In the genomic region with DNA sequence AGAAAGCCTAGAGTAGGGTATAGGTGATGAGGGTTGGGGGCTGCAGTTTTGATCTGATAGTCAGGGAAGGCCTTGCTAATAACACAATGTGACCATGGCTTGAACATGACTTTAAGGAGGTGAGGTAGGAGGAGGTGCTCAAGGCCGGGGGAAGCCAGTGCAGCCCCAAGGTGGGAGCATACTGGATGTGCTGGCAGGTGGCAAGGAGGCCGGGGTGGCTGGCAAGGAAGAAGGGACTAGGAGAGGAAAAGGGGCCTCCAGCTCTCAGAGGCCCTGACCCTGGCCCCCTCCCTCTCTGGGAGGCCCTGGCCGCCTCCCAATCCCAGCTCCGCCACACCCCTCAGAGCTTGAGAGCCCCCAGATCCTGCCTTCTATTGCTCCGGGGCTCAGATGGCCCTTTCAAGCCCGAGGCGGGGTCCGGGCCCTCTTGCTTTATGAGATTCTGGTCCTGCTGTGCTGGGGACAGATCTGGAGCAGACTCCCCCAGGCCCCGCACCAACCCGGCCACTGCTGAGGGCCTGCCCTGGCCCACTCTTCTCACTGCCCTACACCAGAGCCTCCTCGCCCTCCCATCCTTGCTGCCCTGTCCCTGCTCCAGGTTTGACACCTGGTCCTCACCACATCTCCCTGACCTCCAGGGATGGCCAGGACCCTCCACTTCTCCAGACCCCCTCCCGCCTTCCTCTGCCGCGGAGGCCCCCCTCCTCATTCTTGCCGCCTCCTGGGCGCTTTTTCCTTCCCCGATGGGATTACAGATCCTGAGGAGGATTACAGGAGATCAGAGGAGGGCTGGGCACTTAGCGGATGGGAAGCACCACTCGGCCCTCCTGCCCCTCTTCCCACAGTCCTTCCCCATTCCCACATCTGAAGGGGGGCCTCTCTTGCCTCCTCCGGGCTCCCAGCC, we compare ENCODE assay signal across 9 cellular contexts. TPM values are rescaled to one million over a fixed set of nuclear protein-coding genes. Genes with fewer than 3 reads are reported as not detected.
A peak's percentile ranks its signal among the peaks of the same experiment; 100 is the strongest.
DNase-seq lines count a peak whose midpoint lies in the region; ATAC-seq and TF ChIP-seq lines count a peak whose summit lies in the region.
"Had no signal": no experiment of that assay in that cellular context is flagged by ENCODE, and none has a peak within 500 bp of the region (broad histone marks: within the 10 kb centered on the region; RNA-seq: fewer than 3 reads in every experiment).

No MANE protein-coding gene starts in this region.

- peaks cover 33% of the 10 kb centered on the region for H3K79me2 ChIP-seq in PC-9 (ENCODE audit: low read depth)

- H3K36me3 ChIP-seq in ES-I3 (ENCODE audit: insufficient read depth, low read length) (no peaks in the 10 kb centered on the region), PC-9 (ENCODE audit: low read depth) (peaks cover 7% of the 10 kb centered on the region; the same call in 1 of the 2 replicates)

- H3K9ac ChIP-seq in ES-I3 (ENCODE audit: low read depth, low read length), result peak overlapping the region; percentile 83; the same call in 1 of the 2 replicates

- no peak overlapping the region for H2AFZ ChIP-seq in PC-9

- H3K4me2 ChIP-seq in PC-9, result peak overlapping the region; percentile 97

- DNase-seq in PC-9 (no peak), epithelial cell of esophagus (ENCODE audit: low read depth) (no peak), posterior vena cava (ENCODE audit: low spot score) (peak; percentile 82), NCI-H345 treated with DMSO at 0.1 percent for 48 hours (lab: John Stamatoyannopoulos, UW; ENCODE audit: unreplicated experiment) (no peak)
- DNase-seq in stimulated activated CD4-positive, alpha-beta T cell treated with anti-CD3 and anti-CD28 coated beads, Interleukin-15, amount 100 ng/mL, for 24 hours, result no peak
- DNase-seq in stimulated activated CD4-positive, alpha-beta T cell treated with anti-CD3 and anti-CD28 coated beads, Interleukin-4, amount 100 ng/mL, for 1 hour, result no peak
- DNase-seq: gastrocnemius medialis had no signal

- H3K9me3 ChIP-seq in ES-I3 (ENCODE audit: control insufficient read depth, insufficient read depth, low read length), result no peaks in the 10 kb centered on the region
- no peaks in the 10 kb centered on the region for H3K9me3 ChIP-seq in PC-9 (ENCODE audit: insufficient read depth, low read depth)
- H3K9me3 ChIP-seq: gastrocnemius medialis had no signal

- no peak overlapping the region for H3K27ac ChIP-seq in PC-9
- H3K27ac ChIP-seq: gastrocnemius medialis had no signal

- H3K9me2 ChIP-seq in PC-9 (ENCODE audit: insufficient read depth), result no peaks in the 10 kb centered on the region

- intact Hi-C loops in PC-9 (cut with micrococcal nuclease; ENCODE audit: unreplicated experiment) (no loop called here), posterior vena cava (cut with DNase I) (loop anchor here in 1 of 2 donors (10.0 kb wide), 1 partner anchor 99 kb away; a partner anchor contains a TSS)

- H3K4me1 ChIP-seq in ES-I3 (ENCODE audit: insufficient read depth, low read length) (peaks cover 7% of the 10 kb centered on the region; the same call in 1 of the 2 replicates), PC-9 (replicated peaks; ENCODE audit: insufficient read depth) (peaks cover 32% of the 10 kb centered on the region)

- H3K4me3 ChIP-seq in PC-9 (peak overlapping the region; percentile 97), epithelial cell of esophagus (ENCODE audit: low read length) (peak overlapping the region; percentile 77)

- no TSS peak for BruUV-seq in PC-9 (replicated peaks; lab: Mats Ljungman, UMichigan)

- no peak for ATAC-seq in GM19324 (IDR thresholded peaks at IDR 0.05; ENCODE audit: low FRiP score, unreplicated experiment)
- ATAC-seq: gastrocnemius medialis had no signal

- no peaks in the 10 kb centered on the region for H3K27me3 ChIP-seq in PC-9 (ENCODE audit: insufficient read depth, low read depth)

- TF ChIP-seq CTCF in PC-9 (conservative IDR thresholded peaks at IDR 0.05), result no peak
- no peak for TF ChIP-seq CTCF in epithelial cell of esophagus (IDR thresholded peaks at IDR 0.05; ENCODE audit: insufficient read depth, low read depth, low read length, missing control alignments)

- peaks cover 47% of the 10 kb centered on the region for H3F3A ChIP-seq in PC-9 (ENCODE audit: insufficient read depth, low read depth)

- H4K20me1 ChIP-seq in PC-9 (ENCODE audit: insufficient read depth), result peaks cover 3% of the 10 kb centered on the region; the same call in 1 of the 2 replicates

- POLR2A ChIA-PET in PC-9 (lab: Charles Lee; ENCODE audit: unreplicated experiment), result no interaction called here

- CTCF ChIA-PET in PC-9 (lab: Charles Lee), result no interaction called here

RNA-seq across cellular contexts. Expression of a gene that starts 1.8 kb away (rescaled TPM):
- total RNA-seq in PC-9 (2021) (84.0 and 116 TPM in 2 replicates), posterior vena cava (10 to 100 TPM; 31.5 to 42.7 TPM)

RNA-seq across cellular contexts. Expression of a gene that starts 4.6 kb away (rescaled TPM):
- total RNA-seq in PC-9 (2021), result 80.0 and 89.3 TPM in 2 replicates
- 10 to 100 TPM; 39.7 to 40.0 TPM for total RNA-seq in posterior vena cava

RNA-seq across cellular contexts. Expression of a gene that starts 19.9 kb away (rescaled TPM):
- total RNA-seq in PC-9 (2021) (not detected in 2 replicates), posterior vena cava (not detected)
- total RNA-seq: gastrocnemius medialis had no signal

RNA-seq across cellular contexts. Expression of a gene that starts 20.5 kb away (rescaled TPM):
- total RNA-seq in PC-9 (2021) (95.3 and 125 TPM in 2 replicates), posterior vena cava (10 to 100 TPM; 44.4 to 50.5 TPM)

RNA-seq across cellular contexts. Expression of a gene that starts 34.3 kb away (rescaled TPM):
- total RNA-seq in PC-9 (2021) (85.7 and 125 TPM in 2 replicates), posterior vena cava (10 to 100 TPM; 31.0 to 35.9 TPM)
